ENCODE assay signal across 1 cellular context in the genomic region with DNA sequence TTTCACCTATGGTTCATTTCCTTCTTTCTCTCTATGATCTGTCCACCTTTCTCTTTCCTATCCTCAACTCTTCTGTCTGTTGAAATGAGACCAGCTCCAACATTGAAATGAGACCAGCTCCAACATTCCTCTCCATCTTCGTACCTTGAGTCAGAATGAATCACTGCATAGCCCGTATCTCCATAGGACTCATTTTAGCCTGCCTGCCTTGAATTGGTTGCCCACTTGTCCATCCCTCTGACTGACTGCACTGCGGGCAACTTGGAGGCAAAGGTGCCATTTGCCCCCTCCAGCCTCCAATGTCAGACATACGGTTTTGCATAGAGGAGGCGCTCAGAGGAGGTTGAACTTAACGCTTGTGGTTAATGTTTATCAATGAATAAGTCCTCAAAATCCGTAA.
TF ChIP-seq lines count a peak whose summit lies in the region.

No MANE protein-coding gene starts in this region.

TF ChIP-seq in SK-N-SH treated with all-trans-retinoic acid at 6 μM for 48 hours, 23 proteins besides CTCF, POLR2A, EP300 and RAD21 (continued from another document):
- no peak for TF ChIP-seq ZNF70 (CRISPR knock-in tag; IDR thresholded peaks at IDR 0.05)
- no peak for TF ChIP-seq TOX (CRISPR knock-in tag; IDR thresholded peaks at IDR 0.05; ENCODE audit: borderline replicate concordance)
- TF ChIP-seq ZFP30 (CRISPR knock-in tag; IDR thresholded peaks at IDR 0.05), result no peak
- TF ChIP-seq PATZ1 (CRISPR knock-in tag; IDR thresholded peaks at IDR 0.05; ENCODE audit: borderline replicate concordance), result no peak
- no peak for TF ChIP-seq ZNF8 (CRISPR knock-in tag; IDR thresholded peaks at IDR 0.05)
- TF ChIP-seq, protein P1, sequence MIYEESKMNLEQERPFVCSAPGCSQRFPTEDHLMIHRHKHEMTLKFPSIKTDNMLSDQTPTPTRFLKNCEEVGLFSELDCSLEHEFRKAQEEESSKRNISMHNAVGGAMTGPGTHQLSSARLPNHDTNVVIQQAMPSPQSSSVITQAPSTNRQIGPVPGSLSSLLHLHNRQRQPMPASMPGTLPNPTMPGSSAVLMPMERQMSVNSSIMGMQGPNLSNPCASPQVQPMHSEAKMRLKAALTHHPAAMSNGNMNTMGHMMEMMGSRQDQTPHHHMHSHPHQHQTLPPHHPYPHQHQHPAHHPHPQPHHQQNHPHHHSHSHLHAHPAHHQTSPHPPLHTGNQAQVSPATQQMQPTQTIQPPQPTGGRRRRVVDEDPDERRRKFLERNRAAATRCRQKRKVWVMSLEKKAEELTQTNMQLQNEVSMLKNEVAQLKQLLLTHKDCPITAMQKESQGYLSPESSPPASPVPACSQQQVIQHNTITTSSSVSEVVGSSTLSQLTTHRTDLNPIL (CRISPR knock-in tag; IDR thresholded peaks at IDR 0.05; ENCODE audit: low read depth), result no peak
TF ChIP-seq in SK-N-SH treated with all-trans-retinoic acid at 6 μM for 48 hours: peak in this region for 0.
